ENCODE assay signal across 26 cellular contexts in the genomic region with DNA sequence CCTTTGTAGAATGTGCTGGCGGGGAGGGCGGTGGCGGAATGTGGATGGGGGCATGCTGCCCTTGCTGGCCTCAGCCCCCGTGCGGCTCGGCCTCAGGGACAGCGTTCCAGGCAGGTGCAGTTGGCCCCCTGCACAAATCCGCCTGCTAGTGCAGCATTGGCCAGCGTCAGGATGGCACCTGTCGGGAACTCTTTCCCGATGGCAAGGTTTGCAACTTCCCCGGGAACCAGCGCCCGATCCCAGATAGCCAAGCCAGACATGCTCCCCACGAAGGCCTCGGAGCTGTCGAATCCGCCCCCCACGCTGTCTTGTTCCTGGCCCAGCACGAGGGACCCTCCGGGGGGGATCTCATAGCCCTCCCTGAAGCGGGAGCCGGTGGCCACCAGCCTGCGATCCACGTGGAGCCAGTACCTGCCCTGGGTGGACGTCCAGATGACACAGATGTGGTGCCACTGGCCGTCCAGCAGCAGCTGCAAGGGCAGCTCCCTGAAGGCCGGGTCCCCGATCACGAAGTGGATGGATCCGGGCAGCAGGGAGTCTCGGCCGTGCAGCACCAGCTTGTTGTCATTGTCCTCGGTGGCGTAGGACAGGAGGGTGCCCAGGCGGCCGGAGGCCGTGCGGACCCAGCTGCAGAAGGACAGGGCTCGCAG. TPM values are rescaled to one million over a fixed set of nuclear protein-coding genes. Genes with fewer than 3 reads are reported as not detected.
"Had no signal": no experiment of that assay in that cellular context is flagged by ENCODE, and none has a peak within 500 bp of the region (broad histone marks: within the 10 kb centered on the region; RNA-seq: fewer than 3 reads in every experiment).

No MANE protein-coding gene starts in this region.

- ATAC-seq: activated T-helper 17 cell treated with anti-CD3 and anti-CD28 coated beads, Interleukin-2, amount 50 U/mL, for 72 hours; T-cell had no signal

- H3K27me3 Mint-ChIP-seq: activated CD4-positive, alpha-beta memory T cell treated with anti-CD3 and anti-CD28 coated beads for 36 hours; activated CD4-positive, alpha-beta T cell treated with anti-CD3 and anti-CD28 coated beads, Interleukin-2, amount 10 ng/mL, durations not matched to agents 7 days and 5 days; activated naive CD8-positive, alpha-beta T cell treated with anti-CD3 and anti-CD28 coated beads, Interleukin-2, amount 10 ng/mL, durations not matched to agents 7 days and 5 days; activated T-helper 17 cell treated with anti-CD3 and anti-CD28 coated beads, Interleukin-2, amount 50 U/mL, for 72 hours; T-cell had no signal

- H3K36me3 ChIP-seq: adrenal gland, Peyer's patch had no signal

- H3K4me1 Mint-ChIP-seq: activated CD4-positive, alpha-beta T cell treated with anti-CD3 and anti-CD28 coated beads, Interleukin-2, amount 10 ng/mL, durations not matched to agents 7 days and 5 days; activated T-helper 17 cell treated with anti-CD3 and anti-CD28 coated beads, Interleukin-2, amount 50 U/mL, for 72 hours had no signal

- H3K4me3 Mint-ChIP-seq: activated CD4-positive, alpha-beta memory T cell treated with anti-CD3 and anti-CD28 coated beads for 36 hours; activated CD4-positive, alpha-beta T cell treated with anti-CD3 and anti-CD28 coated beads, Interleukin-2, amount 10 ng/mL, durations not matched to agents 7 days and 5 days; activated naive CD8-positive, alpha-beta T cell treated with anti-CD3 and anti-CD28 coated beads, Interleukin-2, amount 10 ng/mL, durations not matched to agents 7 days and 5 days; activated T-helper 17 cell treated with anti-CD3 and anti-CD28 coated beads, Interleukin-2, amount 50 U/mL, for 72 hours; T-cell had no signal

- H3K9me3 ChIP-seq: adrenal gland, Peyer's patch had no signal

- DNase-seq: activated CD4-positive, alpha-beta memory T cell treated with anti-CD3 and anti-CD28 coated beads for 36 hours; activated CD4-positive, alpha-beta T cell treated with anti-CD3 and anti-CD28 coated beads, Interleukin-2, amount 10 ng/mL, durations not matched to agents 7 days and 5 days; activated CD4-positive, CD25-positive, alpha-beta regulatory T cell; activated CD8-positive, alpha-beta memory T cell treated with anti-CD3 and anti-CD28 coated beads for 24 hours; activated naive CD4-positive, alpha-beta T cell treated with anti-CD3 and anti-CD28 coated beads, Interleukin-2, amount 50 U/mL, for 16 hours; activated naive CD8-positive, alpha-beta T cell treated with anti-CD3 and anti-CD28 coated beads, Interleukin-2, amount 10 ng/mL, durations not matched to agents 7 days and 5 days; activated T-cell treated with anti-CD3 and anti-CD28 coated beads, Interleukin-2, amount 50 U/mL, for 48 hours; adrenal gland; anterior cingulate cortex; caudate nucleus; Karpas-422; MM.1S; NCI-H1105 treated with DMSO at 0.1 percent for 48 hours; NCI-H1436 treated with DMSO at 0.1 percent for 48 hours; NCI-H187; NCI-H2081; NCI-H510A treated with DMSO at 0.1 percent for 48 hours; NCI-H69; Peyer's patch; SIG-M5; T-cell; T-helper 2 cell; T1000 had no signal

- H3K27ac Mint-ChIP-seq: activated CD4-positive, alpha-beta memory T cell treated with anti-CD3 and anti-CD28 coated beads for 36 hours; activated CD4-positive, alpha-beta T cell treated with anti-CD3 and anti-CD28 coated beads, Interleukin-2, amount 10 ng/mL, durations not matched to agents 7 days and 5 days; activated naive CD8-positive, alpha-beta T cell treated with anti-CD3 and anti-CD28 coated beads, Interleukin-2, amount 10 ng/mL, durations not matched to agents 7 days and 5 days; activated T-helper 17 cell treated with anti-CD3 and anti-CD28 coated beads, Interleukin-2, amount 50 U/mL, for 72 hours; T-cell had no signal

- H3K27ac ChIP-seq: adrenal gland, Peyer's patch, RWPE1, SK-N-MC had no signal

- H3K36me3 Mint-ChIP-seq: activated CD4-positive, alpha-beta memory T cell treated with anti-CD3 and anti-CD28 coated beads for 36 hours; activated naive CD8-positive, alpha-beta T cell treated with anti-CD3 and anti-CD28 coated beads, Interleukin-2, amount 10 ng/mL, durations not matched to agents 7 days and 5 days; T-cell had no signal

- H3K4me1 ChIP-seq: adrenal gland, Peyer's patch had no signal

- H3K9me3 Mint-ChIP-seq: activated CD4-positive, alpha-beta memory T cell treated with anti-CD3 and anti-CD28 coated beads for 36 hours; activated CD4-positive, alpha-beta T cell treated with anti-CD3 and anti-CD28 coated beads, Interleukin-2, amount 10 ng/mL, durations not matched to agents 7 days and 5 days; activated naive CD8-positive, alpha-beta T cell treated with anti-CD3 and anti-CD28 coated beads, Interleukin-2, amount 10 ng/mL, durations not matched to agents 7 days and 5 days; activated T-helper 17 cell treated with anti-CD3 and anti-CD28 coated beads, Interleukin-2, amount 50 U/mL, for 72 hours; T-cell had no signal

- H3K27me3 ChIP-seq: adrenal gland, Peyer's patch had no signal

- H3K4me3 ChIP-seq: adrenal gland, Peyer's patch, SK-N-MC had no signal

RNA-seq across cellular contexts. Expression of gene PTX4, which starts 2.8 kb away (rescaled TPM):
- total RNA-seq: activated CD4-positive, alpha-beta memory T cell treated with anti-CD3 and anti-CD28 coated beads for 36 hours; activated CD4-positive, alpha-beta T cell treated with anti-CD3 and anti-CD28 coated beads, Interleukin-2, amount 10 ng/mL, durations not matched to agents 7 days and 5 days; activated naive CD8-positive, alpha-beta T cell treated with anti-CD3 and anti-CD28 coated beads, Interleukin-2, amount 10 ng/mL, durations not matched to agents 7 days and 5 days; activated T-helper 17 cell treated with anti-CD3 and anti-CD28 coated beads, Interleukin-2, amount 50 U/mL, for 72 hours; Peyer's patch had no signal
